ENCODE assay signal across 1 cellular context in the genomic region with DNA sequence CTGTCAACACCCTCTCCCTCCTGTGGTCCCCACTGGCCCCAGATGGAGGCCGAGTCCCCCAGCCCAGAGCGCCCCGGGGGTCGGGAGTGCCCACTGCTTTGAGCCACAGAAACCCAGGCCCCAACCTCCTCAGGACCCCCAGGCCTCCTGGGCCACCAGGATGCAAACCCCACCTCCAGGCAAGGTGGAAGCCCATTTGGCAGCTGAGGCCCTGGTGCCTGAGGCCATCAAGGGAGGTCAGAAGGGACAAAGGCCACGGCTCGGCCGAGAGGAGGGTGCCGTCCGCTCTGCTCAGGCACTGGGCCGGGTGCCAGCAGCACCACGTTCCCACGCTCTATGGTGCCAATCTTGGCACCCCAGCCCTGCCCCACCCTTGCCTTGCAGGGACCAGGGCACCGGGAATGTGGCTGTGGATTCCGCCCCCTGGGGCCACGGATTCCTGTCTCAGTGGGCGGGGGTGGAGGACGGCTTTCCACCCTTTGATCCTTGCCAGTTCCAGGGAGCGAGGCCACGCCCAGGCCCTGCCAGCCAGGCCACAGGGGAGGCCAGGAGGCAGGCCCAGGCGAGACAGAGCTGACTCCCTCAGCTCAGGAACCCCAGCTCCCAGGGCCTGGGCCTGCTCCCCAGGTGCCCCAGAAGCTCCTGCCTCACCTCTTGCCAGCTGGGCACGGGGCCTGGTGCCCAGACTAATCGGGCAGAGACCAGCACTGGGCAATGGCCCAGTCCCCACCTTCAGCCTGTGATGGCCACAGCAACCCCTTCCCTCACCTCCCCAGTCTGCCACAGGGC.
A peak's percentile ranks its signal among the peaks of the same experiment; 100 is the strongest.
TF ChIP-seq lines count a peak whose summit lies in the region.

No MANE protein-coding gene starts in this region.

TF ChIP-seq in HepG2, 621 proteins besides CTCF, POLR2A, EP300 and RAD21 (continued from another document and continues in another):
- TF ChIP-seq, protein P1, sequence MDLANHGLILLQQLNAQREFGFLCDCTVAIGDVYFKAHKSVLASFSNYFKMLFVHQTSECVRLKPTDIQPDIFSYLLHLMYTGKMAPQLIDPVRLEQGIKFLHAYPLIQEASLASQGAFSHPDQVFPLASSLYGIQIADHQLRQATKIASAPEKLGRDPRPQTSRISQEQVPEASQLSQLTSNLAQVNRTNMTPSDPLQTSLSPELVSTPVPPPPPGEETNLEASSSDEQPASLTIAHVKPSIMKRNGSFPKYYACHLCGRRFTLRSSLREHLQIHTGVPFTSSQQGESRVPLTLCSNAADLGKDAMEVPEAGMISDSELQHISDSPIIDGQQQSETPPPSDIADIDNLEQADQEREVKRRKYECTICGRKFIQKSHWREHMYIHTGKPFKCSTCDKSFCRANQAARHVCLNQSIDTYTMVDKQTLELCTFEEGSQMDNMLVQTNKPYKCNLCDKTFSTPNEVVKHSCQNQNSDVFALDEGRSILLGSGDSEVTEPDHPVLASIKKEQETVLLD (CRISPR knock-in tag; IDR thresholded peaks at IDR 0.05; ENCODE audit: low read depth), result no peak
- TF ChIP-seq POLR2G (IDR thresholded peaks at IDR 0.05; ENCODE audit: low read depth, low read length) (0 out of 2 replicates have a peak, but pooled peaks have one; percentile 27), SPEN (CRISPR knock-in tag; IDR thresholded peaks at IDR 0.05; ENCODE audit: low read depth) (no peak), ZFP36L2 (CRISPR knock-in tag; IDR thresholded peaks at IDR 0.05) (no peak), ZNF430 (CRISPR knock-in tag; IDR thresholded peaks at IDR 0.05) (no peak), ZBTB8A (CRISPR knock-in tag; IDR thresholded peaks at IDR 0.05; ENCODE audit: borderline replicate concordance, low read depth) (no peak), LCORL (IDR thresholded peaks at IDR 0.05) (no peak), LCORL (CRISPR knock-in tag; IDR thresholded peaks at IDR 0.05) (peak; percentile 58; the same call in 1 of the 2 replicates), PHF21A (CRISPR knock-in tag; IDR thresholded peaks at IDR 0.05) (no peak; the same call in 1 of the 2 replicates), ZFAT (CRISPR knock-in tag; conservative IDR thresholded peaks at IDR 0.05) (no peak), ZNF414 (CRISPR knock-in tag; IDR thresholded peaks at IDR 0.05) (no peak), ZNF780A (CRISPR knock-in tag; IDR thresholded peaks at IDR 0.05) (no peak), FOSL2 (CRISPR knock-in tag; IDR thresholded peaks at IDR 0.05) (no peak), DMAP1 (CRISPR knock-in tag; IDR thresholded peaks at IDR 0.05) (peak; percentile 26; the same call in 1 of the 2 replicates), NFE2 (CRISPR knock-in tag; IDR thresholded peaks at IDR 0.05) (no peak), ZNF136 (CRISPR knock-in tag; IDR thresholded peaks at IDR 0.05; ENCODE audit: low read depth) (no peak), HNRNPH1 (optimal IDR thresholded peaks at IDR 0.05; ENCODE audit: low read depth, low read length) (no peak), FOXK1 (CRISPR knock-in tag; IDR thresholded peaks at IDR 0.05; ENCODE audit: borderline replicate concordance, low read depth) (no peak), ZNF530 (CRISPR knock-in tag; IDR thresholded peaks at IDR 0.05; ENCODE audit: low read depth) (no peak), ZNF225 (CRISPR knock-in tag; IDR thresholded peaks at IDR 0.05) (no peak), IKZF1 (IDR thresholded peaks at IDR 0.05) (no peak), MIER2 (CRISPR knock-in tag; IDR thresholded peaks at IDR 0.05) (no peak), RFXANK (CRISPR knock-in tag; IDR thresholded peaks at IDR 0.05) (no peak), FOXC1 (CRISPR knock-in tag; IDR thresholded peaks at IDR 0.05; ENCODE audit: borderline replicate concordance) (no peak), NR2F6 (IDR thresholded peaks at IDR 0.05) (no peak), NR2F6 (CRISPR knock-in tag; IDR thresholded peaks at IDR 0.05) (peak; percentile 69), ZC3H13 (CRISPR knock-in tag; IDR thresholded peaks at IDR 0.05) (no peak), TOPORS (CRISPR knock-in tag; IDR thresholded peaks at IDR 0.05) (no peak), ZNF646 (CRISPR knock-in tag; IDR thresholded peaks at IDR 0.05) (no peak), GATAD2A (CRISPR knock-in tag; IDR thresholded peaks at IDR 0.05) (peak; percentile 67), ZNF572 (CRISPR knock-in tag; IDR thresholded peaks at IDR 0.05) (no peak), ZUFSP (CRISPR knock-in tag; IDR thresholded peaks at IDR 0.05; ENCODE audit: borderline replicate concordance) (no peak), SMAD1 (CRISPR knock-in tag; IDR thresholded peaks at IDR 0.05; ENCODE audit: borderline replicate concordance, low read depth) (no peak), ZBTB42 (CRISPR knock-in tag; IDR thresholded peaks at IDR 0.05) (no peak), ZNF331 (CRISPR knock-in tag; IDR thresholded peaks at IDR 0.05) (0 out of 2 replicates have a peak, but pooled peaks have one; percentile 28), SYNCRIP (IDR thresholded peaks at IDR 0.05; ENCODE audit: insufficient read depth, low read depth, low read length) (no peak), ZNF350 (CRISPR knock-in tag; IDR thresholded peaks at IDR 0.05; ENCODE audit: borderline replicate concordance, low read depth) (no peak), ZNF44 (CRISPR knock-in tag; IDR thresholded peaks at IDR 0.05) (no peak), STAT5B (CRISPR knock-in tag; IDR thresholded peaks at IDR 0.05) (no peak), FOSL1 (CRISPR knock-in tag; IDR thresholded peaks at IDR 0.05; ENCODE audit: borderline replicate concordance) (no peak), ZKSCAN8 (CRISPR knock-in tag; IDR thresholded peaks at IDR 0.05; ENCODE audit: borderline replicate concordance) (no peak), ZNF605 (CRISPR knock-in tag; IDR thresholded peaks at IDR 0.05) (no peak)
- TF ChIP-seq, protein P2, sequence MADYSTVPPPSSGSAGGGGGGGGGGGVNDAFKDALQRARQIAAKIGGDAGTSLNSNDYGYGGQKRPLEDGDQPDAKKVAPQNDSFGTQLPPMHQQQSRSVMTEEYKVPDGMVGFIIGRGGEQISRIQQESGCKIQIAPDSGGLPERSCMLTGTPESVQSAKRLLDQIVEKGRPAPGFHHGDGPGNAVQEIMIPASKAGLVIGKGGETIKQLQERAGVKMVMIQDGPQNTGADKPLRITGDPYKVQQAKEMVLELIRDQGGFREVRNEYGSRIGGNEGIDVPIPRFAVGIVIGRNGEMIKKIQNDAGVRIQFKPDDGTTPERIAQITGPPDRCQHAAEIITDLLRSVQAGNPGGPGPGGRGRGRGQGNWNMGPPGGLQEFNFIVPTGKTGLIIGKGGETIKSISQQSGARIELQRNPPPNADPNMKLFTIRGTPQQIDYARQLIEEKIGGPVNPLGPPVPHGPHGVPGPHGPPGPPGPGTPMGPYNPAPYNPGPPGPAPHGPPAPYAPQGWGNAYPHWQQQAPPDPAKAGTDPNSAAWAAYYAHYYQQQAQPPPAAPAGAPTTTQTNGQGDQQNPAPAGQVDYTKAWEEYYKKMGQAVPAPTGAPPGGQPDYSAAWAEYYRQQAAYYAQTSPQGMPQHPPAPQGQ (CRISPR knock-in tag; IDR thresholded peaks at IDR 0.05; ENCODE audit: borderline replicate concordance), result no peak
- TF ChIP-seq, protein P3, sequence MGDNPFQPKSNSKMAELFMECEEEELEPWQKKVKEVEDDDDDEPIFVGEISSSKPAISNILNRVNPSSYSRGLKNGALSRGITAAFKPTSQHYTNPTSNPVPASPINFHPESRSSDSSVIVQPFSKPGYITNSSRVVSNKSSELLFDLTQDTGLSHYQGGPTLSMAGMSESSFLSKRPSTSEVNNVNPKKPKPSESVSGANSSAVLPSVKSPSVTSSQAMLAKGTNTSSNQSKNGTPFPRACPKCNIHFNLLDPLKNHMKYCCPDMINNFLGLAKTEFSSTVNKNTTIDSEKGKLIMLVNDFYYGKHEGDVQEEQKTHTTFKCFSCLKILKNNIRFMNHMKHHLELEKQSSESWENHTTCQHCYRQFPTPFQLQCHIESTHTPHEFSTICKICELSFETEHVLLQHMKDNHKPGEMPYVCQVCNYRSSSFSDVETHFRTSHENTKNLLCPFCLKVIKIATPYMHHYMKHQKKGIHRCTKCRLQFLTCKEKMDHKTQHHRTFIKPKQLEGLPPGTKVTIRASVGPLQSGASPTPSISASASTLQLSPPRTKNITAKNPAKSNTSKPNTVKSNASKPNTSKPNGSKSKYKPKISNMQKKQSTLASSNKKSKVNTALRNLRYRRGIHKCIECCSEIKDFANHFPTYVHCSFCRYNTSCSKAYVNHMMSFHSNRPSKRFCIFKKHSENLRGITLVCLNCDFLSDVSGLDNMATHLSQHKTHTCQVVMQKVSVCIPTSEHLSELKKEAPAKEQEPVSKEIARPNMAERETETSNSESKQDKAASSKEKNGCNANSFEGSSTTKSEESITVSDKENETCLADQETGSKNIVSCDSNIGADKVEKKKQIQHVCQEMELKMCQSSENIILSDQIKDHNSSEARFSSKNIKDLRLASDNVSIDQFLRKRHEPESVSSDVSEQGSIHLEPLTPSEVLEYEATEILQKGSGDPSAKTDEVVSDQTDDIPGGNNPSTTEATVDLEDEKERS (CRISPR knock-in tag; IDR thresholded peaks at IDR 0.05), result no peak
- TF ChIP-seq, protein P4, sequence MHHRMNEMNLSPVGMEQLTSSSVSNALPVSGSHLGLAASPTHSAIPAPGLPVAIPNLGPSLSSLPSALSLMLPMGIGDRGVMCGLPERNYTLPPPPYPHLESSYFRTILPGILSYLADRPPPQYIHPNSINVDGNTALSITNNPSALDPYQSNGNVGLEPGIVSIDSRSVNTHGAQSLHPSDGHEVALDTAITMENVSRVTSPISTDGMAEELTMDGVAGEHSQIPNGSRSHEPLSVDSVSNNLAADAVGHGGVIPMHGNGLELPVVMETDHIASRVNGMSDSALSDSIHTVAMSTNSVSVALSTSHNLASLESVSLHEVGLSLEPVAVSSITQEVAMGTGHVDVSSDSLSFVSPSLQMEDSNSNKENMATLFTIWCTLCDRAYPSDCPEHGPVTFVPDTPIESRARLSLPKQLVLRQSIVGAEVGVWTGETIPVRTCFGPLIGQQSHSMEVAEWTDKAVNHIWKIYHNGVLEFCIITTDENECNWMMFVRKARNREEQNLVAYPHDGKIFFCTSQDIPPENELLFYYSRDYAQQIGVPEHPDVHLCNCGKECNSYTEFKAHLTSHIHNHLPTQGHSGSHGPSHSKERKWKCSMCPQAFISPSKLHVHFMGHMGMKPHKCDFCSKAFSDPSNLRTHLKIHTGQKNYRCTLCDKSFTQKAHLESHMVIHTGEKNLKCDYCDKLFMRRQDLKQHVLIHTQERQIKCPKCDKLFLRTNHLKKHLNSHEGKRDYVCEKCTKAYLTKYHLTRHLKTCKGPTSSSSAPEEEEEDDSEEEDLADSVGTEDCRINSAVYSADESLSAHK (CRISPR knock-in tag; IDR thresholded peaks at IDR 0.05; ENCODE audit: borderline replicate concordance), result no peak
- TF ChIP-seq, protein P5, sequence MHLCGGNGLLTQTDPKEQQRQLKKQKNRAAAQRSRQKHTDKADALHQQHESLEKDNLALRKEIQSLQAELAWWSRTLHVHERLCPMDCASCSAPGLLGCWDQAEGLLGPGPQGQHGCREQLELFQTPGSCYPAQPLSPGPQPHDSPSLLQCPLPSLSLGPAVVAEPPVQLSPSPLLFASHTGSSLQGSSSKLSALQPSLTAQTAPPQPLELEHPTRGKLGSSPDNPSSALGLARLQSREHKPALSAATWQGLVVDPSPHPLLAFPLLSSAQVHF (CRISPR knock-in tag; IDR thresholded peaks at IDR 0.05), result no peak
